ENCODE assay signal across 8 cellular contexts in the genomic region with DNA sequence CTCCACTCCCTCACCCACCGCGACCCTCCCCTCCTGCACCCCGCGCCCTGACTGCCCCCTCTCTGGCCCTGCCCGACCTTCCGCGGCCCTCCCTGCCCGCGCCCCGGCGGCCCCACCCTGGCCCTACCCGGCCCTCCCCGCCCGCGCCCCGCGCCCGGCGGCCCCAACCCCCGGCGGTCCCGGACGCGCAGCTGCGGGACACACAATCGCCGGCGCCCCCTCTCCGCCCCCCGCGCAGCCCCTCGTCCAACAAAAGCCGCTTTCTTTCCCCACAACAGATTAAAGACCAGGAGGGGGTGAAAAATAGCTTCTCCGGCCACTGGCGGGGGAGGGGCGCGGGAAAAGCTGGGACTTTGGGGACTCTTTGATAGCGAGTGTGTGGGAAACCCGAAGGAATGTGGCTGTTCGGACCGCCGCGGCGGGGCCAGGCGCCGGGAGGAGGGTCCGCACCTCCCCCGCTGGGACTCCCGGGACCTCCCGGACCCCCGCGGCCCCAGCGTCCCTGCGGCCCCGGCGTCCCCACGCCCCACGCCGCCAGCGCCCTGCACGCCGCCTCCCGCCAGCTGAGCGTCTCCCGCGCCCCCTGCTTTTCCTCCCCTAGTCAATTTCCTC. TPM values are rescaled to one million over a fixed set of nuclear protein-coding genes. Genes with fewer than 3 reads are reported as not detected.
DNase-seq lines count a peak whose midpoint lies in the region; FAIRE-seq and TF ChIP-seq lines count a peak whose summit lies in the region.

No MANE protein-coding gene starts in this region.

- TF ChIP-seq POLR2A in spleen (IDR thresholded peaks at IDR 0.05), result no peak

- no peaks in the 10 kb centered on the region for H3K79me2 ChIP-seq in keratinocyte (ENCODE audit: control insufficient read depth, insufficient read depth, low read length)

- H3K9me1 ChIP-seq in keratinocyte (ENCODE audit: control insufficient read depth, extremely low read depth, insufficient read depth, low read length), result no peaks in the 10 kb centered on the region

- intact Hi-C loops in spleen (cut with DNase I; ENCODE audit: low total_unique reads), result no loop called here

- TF ChIP-seq CTCF in astrocyte of the cerebellum (IDR thresholded peaks at IDR 0.05; ENCODE audit: low read depth, low read length, missing control alignments) (no peak), keratinocyte (optimal IDR thresholded peaks at IDR 0.05 in 1 of 3, IDR thresholded peaks at IDR 0.05 in 1 of 3, conservative IDR thresholded peaks at IDR 0.05 in 1 of 3; ENCODE audit: extremely low read depth in 1 of 3, insufficient read depth in 2 of 3, low read length in 3 of 3) (no peak), spleen (IDR thresholded peaks at IDR 0.05 in 8 of 11, conservative IDR thresholded peaks at IDR 0.05 in 3 of 11) (no peak)

- no peaks in the 10 kb centered on the region for H4K20me1 ChIP-seq in keratinocyte (ENCODE audit: control insufficient read depth, extremely low read depth, insufficient read depth, low read length)

- FAIRE-seq in keratinocyte (lab: Jason Lieb, UNC), result no peak

- peak overlapping the region; percentile 70 for H3K27ac ChIP-seq in HUES48 (ENCODE audit: low read depth, low read length)
- no peak overlapping the region for H3K27ac ChIP-seq in keratinocyte (ENCODE audit: control insufficient read depth, insufficient read depth, low read length)
- peak overlapping the region; percentile 39 to 94 (median 79) for H3K27ac ChIP-seq in spleen

- no peak for DNase-seq in astrocyte of the cerebellum (ENCODE audit: low read depth)
- DNase-seq in keratinocyte (ENCODE audit: low read depth, low spot score), result no peak
- DNase-seq in spleen, result no peak
- no peak for DNase-seq in inferior parietal cortex (ENCODE audit: extremely low spot score)
- DNase-seq in activated CD8-positive, alpha-beta memory T cell treated with anti-CD3 and anti-CD28 coated beads for 24 hours, result no peak
- DNase-seq in activated CD4-positive, alpha-beta T cell treated with anti-CD3 and anti-CD28 coated beads, Interleukin-2, amount 50 U/mL, for 48 hours, result no peak
- DNase-seq in kidney glomerular epithelial cell (lab: John Stamatoyannopoulos, UW), result no peak

- H3K36me3 ChIP-seq in HUES48 (ENCODE audit: control insufficient read depth, insufficient read depth, low read length) (no peaks in the 10 kb centered on the region), keratinocyte (ENCODE audit: control insufficient read depth in 2 of 2, extremely low read depth in 1 of 2, insufficient read depth in 2 of 2, low read length in 2 of 2) (no peaks in the 10 kb centered on the region), spleen (no peaks in the 10 kb centered on the region)

- peak overlapping the region; percentile 56 for H2AFZ ChIP-seq in keratinocyte (ENCODE audit: control insufficient read depth, low read length)

- H3K4me1 ChIP-seq in HUES48 (ENCODE audit: control insufficient read depth, insufficient read depth, low read length) (peaks cover 22% of the 10 kb centered on the region), keratinocyte (ENCODE audit: control insufficient read depth, extremely low read depth, insufficient read depth, low read length) (no peaks in the 10 kb centered on the region), spleen (peaks cover 10 to 80% (median 28%) of the 10 kb centered on the region in 6 donors)

- peak overlapping the region; percentile 61 for H3K4me3 ChIP-seq in HUES48 (ENCODE audit: low read depth, low read length)
- peak overlapping the region; percentile 44 for H3K4me3 ChIP-seq in astrocyte of the cerebellum (ENCODE audit: low read depth, low read length)
- H3K4me3 ChIP-seq in keratinocyte (ENCODE audit: control insufficient read depth in 2 of 3, extremely low read depth in 1 of 3, insufficient read depth in 2 of 3, low read depth in 1 of 3, low read length in 3 of 3), result peak overlapping the region; percentile 13 to 51 (median 22)
- peak overlapping the region; percentile 20 to 68 (median 40) for H3K4me3 ChIP-seq in spleen

- in situ Hi-C loops in astrocyte of the cerebellum (cut with HindIII; ENCODE audit: low sequenced_read_pairs), result no loop called here

- H3K4me2 ChIP-seq in keratinocyte (ENCODE audit: control insufficient read depth, extremely low read depth, insufficient read depth, low read depth, low read length), result peak overlapping the region; percentile 74

- dilution Hi-C loops in keratinocyte (cut with MboI; ENCODE audit: extremely low pct_ligation_motif_present, low sequenced_read_pairs), result no loop called here

- no peaks in the 10 kb centered on the region for H3K9me3 ChIP-seq in HUES48 (ENCODE audit: control insufficient read depth, insufficient read depth, low read length)
- H3K9me3 ChIP-seq in keratinocyte (ENCODE audit: control insufficient read depth, low read depth, low read length), result no peaks in the 10 kb centered on the region
- H3K9me3 ChIP-seq in spleen, result no peaks in the 10 kb centered on the region

- H3K9ac ChIP-seq in HUES48 (ENCODE audit: low read depth, low read length), result peak overlapping the region; percentile 38; the same call in 1 of the 2 replicates
- peak overlapping the region; percentile 52 for H3K9ac ChIP-seq in keratinocyte (ENCODE audit: control insufficient read depth, extremely low read depth, insufficient read depth, low read length)

- WGBS in spleen, 5 donors, result 1 to 2% (median 2%) methylated on average over 44 to 66 of the region's 66 CpGs

- H3K27me3 ChIP-seq in HUES48 (ENCODE audit: control insufficient read depth, insufficient read depth, low read length) (peaks cover 19% of the 10 kb centered on the region), keratinocyte (ENCODE audit: control insufficient read depth, extremely low read depth, insufficient read depth, low read length) (peaks cover 13% of the 10 kb centered on the region), spleen (replicated peaks in 1 of 7) (peaks cover 0 to 32% (median 0%) of the 10 kb centered on the region in 7 donors)

RNA-seq across cellular contexts. Expression of gene ID3, which starts 8.8 kb away (rescaled TPM):
- polyA plus RNA-seq in keratinocyte (12.7 to 62.4 TPM (median 38.0 TPM) in 3 replicates), spleen (100 to 1,000 TPM in 2 of 3 donors, 10 to 100 TPM in 1; 59.8 to 118 (median 109) TPM)
- polyA plus RNA-seq in keratinocyte (2011; ENCODE audit: low read depth), result 81.8 TPM
- 40.0 and 63.5 TPM in 2 replicates for polyA plus RNA-seq in keratinocyte (2011; cell fraction: cytosol; rRNA removed)
- polyA plus RNA-seq in keratinocyte (2011; cell fraction: nucleus; rRNA removed), result 90.9 and 100.0 TPM in 2 replicates
- 15.2 and 117 TPM in 2 replicates for polyA plus RNA-seq in keratinocyte (2012; ENCODE audit: low replicate concordance)
- 16.4 to 32.4 TPM (median 23.3 TPM) in 3 replicates for polyA minus RNA-seq in keratinocyte
- 81.9 TPM for polyA minus RNA-seq in keratinocyte (2011; cell fraction: cytosol; rRNA and poly(A)+ RNA removed)
- 41.0 and 43.1 TPM in 2 replicates for polyA minus RNA-seq in keratinocyte (2011; cell fraction: nucleus; rRNA and poly(A)+ RNA removed)
- total RNA-seq in spleen, result 100 to 1,000 TPM in 1 of 7 donors, 10 to 100 TPM in 6; 49.5 to 122 (median 65.4) TPM

RNA-seq across cellular contexts. Expression of gene E2F2, which starts 37.1 kb away (rescaled TPM):
- polyA plus RNA-seq in keratinocyte (0.05 to 0.12 TPM (median 0.06 TPM) in 3 replicates), spleen (1 to 10 TPM in 2 of 3 donors, under 1 TPM in 1; 0.89 to 2.3 (median 1.5) TPM)
- polyA plus RNA-seq in keratinocyte (2011; ENCODE audit: low read depth), result 0.10 TPM
- polyA plus RNA-seq in keratinocyte (2011; cell fraction: cytosol; rRNA removed), result 0.03 and 0.06 TPM in 2 replicates
- polyA plus RNA-seq in keratinocyte (2011; cell fraction: nucleus; rRNA removed), result 0.13 TPM in 2 replicates
- 0.20 and 0.23 TPM in 2 replicates for polyA plus RNA-seq in keratinocyte (2012; ENCODE audit: low replicate concordance)
- 0.10 to 1.4 TPM (median 0.20 TPM) in 3 replicates for polyA minus RNA-seq in keratinocyte
- 0.77 TPM for polyA minus RNA-seq in keratinocyte (2011; cell fraction: cytosol; rRNA and poly(A)+ RNA removed)
- 0.11 and 0.16 TPM in 2 replicates for polyA minus RNA-seq in keratinocyte (2011; cell fraction: nucleus; rRNA and poly(A)+ RNA removed)
- 10 to 100 TPM in 2 of 7 donors, 1 to 10 TPM in 5; 3.4 to 18.9 (median 8.4) TPM for total RNA-seq in spleen
